ENCODE assay signal across 20 cellular contexts in the genomic region with DNA sequence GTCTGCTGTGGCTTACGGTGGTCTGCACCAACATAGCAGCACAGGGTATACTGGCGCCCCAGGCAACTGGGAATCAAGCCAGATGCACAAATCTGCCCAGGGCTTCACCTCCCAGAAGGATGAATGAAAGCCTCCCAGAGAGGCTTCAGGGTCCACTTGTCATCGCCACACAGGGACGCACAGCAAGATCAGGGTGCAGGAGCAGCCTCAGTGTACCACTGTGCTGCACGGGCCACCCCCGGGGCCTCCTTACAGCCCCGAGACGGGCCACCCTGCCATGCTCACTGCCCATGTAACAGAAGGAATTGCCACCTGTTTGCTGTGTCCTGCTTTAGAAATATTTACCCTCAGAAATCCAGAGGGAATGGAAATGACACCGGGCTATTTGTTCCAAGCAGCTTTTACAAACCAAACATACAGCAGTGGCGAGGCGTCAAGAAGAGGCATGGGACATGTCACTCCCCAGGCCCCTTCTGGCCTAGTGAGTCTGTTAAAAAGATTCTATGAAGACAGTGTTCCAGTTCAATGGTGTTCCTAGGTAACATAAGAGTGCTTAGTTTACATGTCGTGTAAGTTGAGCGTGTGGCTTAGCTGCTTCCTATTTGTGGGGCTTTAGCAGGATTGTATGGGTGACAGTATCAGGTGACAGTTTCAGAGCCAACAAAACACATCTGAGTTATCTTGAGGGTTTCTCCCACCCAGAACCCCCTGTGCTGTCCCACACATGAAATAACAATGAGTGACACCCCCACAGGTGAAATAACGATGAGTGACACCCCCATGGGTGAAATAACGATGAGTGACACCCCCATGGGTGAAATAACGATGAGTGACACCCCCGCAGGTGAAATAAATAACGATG.
"Had no signal": no experiment of that assay in that cellular context is flagged by ENCODE, and none has a peak within 500 bp of the region (broad histone marks: within the 10 kb centered on the region; RNA-seq: fewer than 3 reads in every experiment).

No MANE protein-coding gene starts in this region.

- H3K27ac Mint-ChIP-seq: activated naive CD4-positive, alpha-beta T cell treated with anti-CD3 and anti-CD28 coated beads for 36 hours had no signal

- H3K36me3 ChIP-seq: colonic mucosa had no signal

- H3K9me3 ChIP-seq: colonic mucosa, prostate gland, right atrium auricular region, stomach, testis, upper lobe of left lung had no signal

- H3K4me1 Mint-ChIP-seq: brain, neural crest cell had no signal

- DNase-seq: activated CD4-positive, alpha-beta T cell treated with anti-CD3 and anti-CD28 coated beads for 48 hours; activated CD4-positive, CD25-positive, alpha-beta regulatory T cell; activated CD8-positive, alpha-beta memory T cell treated with anti-CD3 and anti-CD28 coated beads, Interleukin-2, amount 50 U/mL, for 4 hours; activated naive CD4-positive, alpha-beta T cell treated with anti-CD3 and anti-CD28 coated beads for 36 hours; activated T-cell treated with anti-CD3 and anti-CD28 coated beads, Interleukin-2, amount 50 U/mL, for 4 hours; central memory CD4-positive, alpha-beta T cell; colonic mucosa; hypothalamus; islet precursor cell; midbrain; stimulated activated CD4-positive, alpha-beta T cell treated with anti-CD3 and anti-CD28 coated beads, Interleukin-2, amount 100 ng/mL, for 24 hours; stomach; T-helper 9 cell; testis had no signal

- H3K4me3 ChIP-seq: colonic mucosa, prostate gland, right atrium auricular region, stomach, testis, upper lobe of left lung had no signal

- H3K4me3 Mint-ChIP-seq: activated naive CD4-positive, alpha-beta T cell treated with anti-CD3 and anti-CD28 coated beads for 36 hours; activated T-cell treated with anti-CD3 and anti-CD28 coated beads, Interleukin-2, amount 50 U/mL, for 4 hours; brain; neural crest cell had no signal

- H3K9me3 Mint-ChIP-seq: activated naive CD4-positive, alpha-beta T cell treated with anti-CD3 and anti-CD28 coated beads for 36 hours; activated T-cell treated with anti-CD3 and anti-CD28 coated beads, Interleukin-2, amount 50 U/mL, for 4 hours; brain; neural crest cell had no signal

- H3K27me3 ChIP-seq: colonic mucosa, right atrium auricular region, stomach, testis, upper lobe of left lung had no signal

- H3K27me3 Mint-ChIP-seq: brain had no signal

- H3K27ac ChIP-seq: colonic mucosa, prostate gland, right atrium auricular region, stomach, testis, upper lobe of left lung had no signal

- H3K4me1 ChIP-seq: colonic mucosa, prostate gland, right atrium auricular region, stomach, testis, upper lobe of left lung had no signal

- ATAC-seq: activated T-cell treated with anti-CD3 and anti-CD28 coated beads, Interleukin-2, amount 50 U/mL, for 4 hours; left lobe of liver had no signal
